ENCODE assay signal across 8 cellular contexts in the genomic region with DNA sequence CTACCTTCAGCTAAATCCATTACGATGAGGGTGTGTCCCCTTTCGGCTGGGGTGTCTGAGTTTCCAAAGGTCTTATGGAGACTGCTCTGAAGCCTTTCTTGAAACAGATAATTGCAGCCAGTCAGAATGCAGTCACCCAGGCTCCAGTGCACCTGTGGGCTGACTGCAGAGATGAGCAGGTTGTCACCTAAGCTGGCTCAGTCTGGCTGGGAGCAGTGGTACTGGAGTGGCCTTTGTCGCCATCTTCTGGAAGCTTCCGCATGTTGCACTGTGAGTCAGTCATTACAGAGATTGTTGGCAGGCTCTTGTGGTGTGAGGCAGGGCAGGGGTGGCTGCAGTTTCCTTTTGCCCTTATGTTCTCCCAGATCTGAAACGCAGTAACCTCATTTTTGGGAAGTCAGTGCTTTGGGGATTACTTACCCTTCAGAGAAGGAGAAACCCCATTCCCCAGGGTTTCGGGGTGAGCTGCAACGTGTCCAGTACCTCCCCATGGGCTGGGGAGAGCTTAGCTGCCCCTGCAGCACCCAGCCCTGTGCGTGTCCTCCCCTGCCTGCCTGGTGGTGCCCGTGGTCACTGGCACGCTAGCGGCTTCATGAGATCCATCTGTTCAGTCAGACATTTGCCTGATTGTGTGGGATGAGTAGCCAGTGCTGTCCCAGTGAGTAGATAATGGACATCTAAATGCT. TPM values are rescaled to one million over a fixed set of nuclear protein-coding genes. Genes with fewer than 3 reads are reported as not detected.
DNase-seq lines count a peak whose midpoint lies in the region; ATAC-seq lines count a peak whose summit lies in the region.

No MANE protein-coding gene starts in this region.

- intact Hi-C loops in left colon (cut with DNase I, micrococcal nuclease) = loop anchor here (2.0 to 10.0 kb wide), 3 partner anchors 54 to 114 kb away; no protein-coding TSS in a partner anchor

- ATAC-seq in GM19023 (IDR thresholded peaks at IDR 0.05; ENCODE audit: unreplicated experiment) = peak; percentile 94
- ATAC-seq in HG03135 (IDR thresholded peaks at IDR 0.05; ENCODE audit: unreplicated experiment) = peak; percentile 95
- peak; percentile 97 for ATAC-seq in left colon

- DNase-seq in Ammon's horn (ENCODE audit: low spot score) (peak; percentile 88), NCI-H2196 (lab: John Stamatoyannopoulos, UW; ENCODE audit: unreplicated experiment) (peak; percentile 79), left colon (peak; percentile 61 to 83)
- DNase-seq in activated CD4-positive, CD25-positive, alpha-beta regulatory T cell treated with anti-CD3 and anti-CD28 coated beads, Interleukin-2, amount 50 U/mL, for 16 hours (ENCODE audit: low read depth, low spot score) = peak; percentile 48
- peak; percentile 66 for DNase-seq in central memory CD4-positive, alpha-beta T cell
- peak; percentile 73 for DNase-seq in stimulated activated CD4-positive, alpha-beta T cell treated with anti-CD3 and anti-CD28 coated beads, Interleukin-4, amount 100 ng/mL, for 1 hour

RNA-seq across cellular contexts. Expression of a gene that starts 48.0 kb away (rescaled TPM):
- 10 to 100 TPM; 17.7 to 21.1 TPM for total RNA-seq in left colon

Comparison
In these comparisons a context has a peak if more than half of its experiments do, and no peak if none do; other contexts are left out.
1. Peak in every context shown above with its lines: DNase-seq and ATAC-seq.